Comparison of ENCODE assay signal across 16 cellular contexts in the genomic region with DNA sequence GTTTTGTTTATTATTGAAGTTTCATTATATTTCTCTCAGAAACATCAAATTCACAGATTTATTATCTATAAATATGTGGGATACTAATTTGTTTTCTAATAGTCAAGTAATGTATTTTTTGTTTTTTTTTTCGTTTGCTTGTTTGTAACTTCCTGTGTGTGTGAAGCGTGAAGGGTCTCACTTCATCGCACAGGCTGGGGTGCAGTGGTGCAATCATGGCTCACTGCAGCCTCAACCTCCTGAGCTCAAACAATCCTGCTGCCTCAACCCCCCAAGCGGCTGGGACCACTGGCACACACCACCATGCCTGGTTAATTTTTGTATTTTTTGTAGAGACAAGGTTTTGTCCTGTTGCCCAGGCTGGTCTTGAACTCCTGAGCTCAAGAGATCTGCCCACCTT.
DNase-seq lines count a peak whose midpoint lies in the region; ATAC-seq lines count a peak whose summit lies in the region.
"Had no signal": no experiment of that assay in that cellular context is flagged by ENCODE, and none has a peak within 500 bp of the region (broad histone marks: within the 10 kb centered on the region; RNA-seq: fewer than 3 reads in every experiment).

No MANE protein-coding gene starts in this region.

- DNase-seq in NAMALWA (ENCODE audit: low spot score) (peak; percentile 50), NCI-H2029 (lab: John Stamatoyannopoulos, UW) (no peak), NCI-H1092 (lab: John Stamatoyannopoulos, UW) (no peak), midbrain (lab: John Stamatoyannopoulos, UW) (no peak), inferior parietal cortex (ENCODE audit: extremely low spot score) (no peak)
- DNase-seq: activated CD4-positive, CD25-positive, alpha-beta regulatory T cell; activated gamma-delta T cell; aorta; GOT3; NCI-H2081; NCI-H774; nucleus accumbens; stimulated activated CD4-positive, alpha-beta T cell treated with anti-CD3 and anti-CD28 coated beads, Interleukin-4, amount 100 ng/mL, for 24 hours had no signal

- ATAC-seq in GM18498 (IDR thresholded peaks at IDR 0.05; ENCODE audit: unreplicated experiment) (peak; percentile 50), GM19452 (IDR thresholded peaks at IDR 0.05; ENCODE audit: unreplicated experiment) (peak; percentile 56), HG02885 (IDR thresholded peaks at IDR 0.05; ENCODE audit: poor library complexity, unreplicated experiment) (peak; percentile 62)
